In the genomic region with DNA sequence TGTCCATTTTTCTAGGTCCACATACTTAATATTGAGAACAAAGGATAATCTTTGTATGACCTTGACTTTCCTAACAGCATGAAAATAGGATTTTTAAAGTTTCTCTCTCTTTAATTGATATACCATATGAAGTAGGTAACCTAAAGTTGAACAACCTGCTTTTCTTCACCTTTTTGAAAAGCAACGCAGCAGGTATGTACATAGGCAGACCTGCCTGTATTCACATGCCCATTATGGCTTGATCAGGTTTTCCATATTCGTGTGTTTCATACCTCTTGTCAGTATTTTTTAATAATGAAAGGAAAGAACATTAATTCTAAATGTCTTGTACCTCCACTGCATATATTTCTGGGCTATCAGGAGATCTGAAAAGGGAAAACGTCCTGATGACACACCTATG, we compare ENCODE assay signal across 2 cellular contexts.
TF ChIP-seq lines count a peak whose summit lies in the region.

No MANE protein-coding gene starts in this region.

TF ChIP-seq in SK-N-SH, 30 proteins besides CTCF, POLR2A, EP300 and RAD21:
- TF ChIP-seq POLR2AphosphoS5 (IDR thresholded peaks at IDR 0.05; ENCODE audit: low read depth, low read length), result no peak

TF ChIP-seq in SK-N-SH treated with all-trans-retinoic acid at 6 μM for 48 hours, 23 proteins besides CTCF, POLR2A, EP300 and RAD21:
- TF ChIP-seq TCF4 (CRISPR knock-in tag; IDR thresholded peaks at IDR 0.05; ENCODE audit: borderline replicate concordance) (no peak), GLIS3 (CRISPR knock-in tag; IDR thresholded peaks at IDR 0.05) (no peak), ZNF565 (CRISPR knock-in tag; conservative IDR thresholded peaks at IDR 0.05; ENCODE audit: low read depth) (no peak), ARNTL (CRISPR knock-in tag; IDR thresholded peaks at IDR 0.05; ENCODE audit: borderline replicate concordance, low read depth) (no peak)
- TF ChIP-seq, protein P1, sequence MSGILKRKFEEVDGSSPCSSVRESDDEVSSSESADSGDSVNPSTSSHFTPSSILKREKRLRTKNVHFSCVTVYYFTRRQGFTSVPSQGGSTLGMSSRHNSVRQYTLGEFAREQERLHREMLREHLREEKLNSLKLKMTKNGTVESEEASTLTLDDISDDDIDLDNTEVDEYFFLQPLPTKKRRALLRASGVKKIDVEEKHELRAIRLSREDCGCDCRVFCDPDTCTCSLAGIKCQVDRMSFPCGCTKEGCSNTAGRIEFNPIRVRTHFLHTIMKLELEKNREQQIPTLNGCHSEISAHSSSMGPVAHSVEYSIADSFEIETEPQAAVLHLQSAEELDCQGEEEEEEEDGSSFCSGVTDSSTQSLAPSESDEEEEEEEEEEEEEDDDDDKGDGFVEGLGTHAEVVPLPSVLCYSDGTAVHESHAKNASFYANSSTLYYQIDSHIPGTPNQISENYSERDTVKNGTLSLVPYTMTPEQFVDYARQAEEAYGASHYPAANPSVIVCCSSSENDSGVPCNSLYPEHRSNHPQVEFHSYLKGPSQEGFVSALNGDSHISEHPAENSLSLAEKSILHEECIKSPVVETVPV (CRISPR knock-in tag; IDR thresholded peaks at IDR 0.05), result no peak
- TF ChIP-seq, protein P2, sequence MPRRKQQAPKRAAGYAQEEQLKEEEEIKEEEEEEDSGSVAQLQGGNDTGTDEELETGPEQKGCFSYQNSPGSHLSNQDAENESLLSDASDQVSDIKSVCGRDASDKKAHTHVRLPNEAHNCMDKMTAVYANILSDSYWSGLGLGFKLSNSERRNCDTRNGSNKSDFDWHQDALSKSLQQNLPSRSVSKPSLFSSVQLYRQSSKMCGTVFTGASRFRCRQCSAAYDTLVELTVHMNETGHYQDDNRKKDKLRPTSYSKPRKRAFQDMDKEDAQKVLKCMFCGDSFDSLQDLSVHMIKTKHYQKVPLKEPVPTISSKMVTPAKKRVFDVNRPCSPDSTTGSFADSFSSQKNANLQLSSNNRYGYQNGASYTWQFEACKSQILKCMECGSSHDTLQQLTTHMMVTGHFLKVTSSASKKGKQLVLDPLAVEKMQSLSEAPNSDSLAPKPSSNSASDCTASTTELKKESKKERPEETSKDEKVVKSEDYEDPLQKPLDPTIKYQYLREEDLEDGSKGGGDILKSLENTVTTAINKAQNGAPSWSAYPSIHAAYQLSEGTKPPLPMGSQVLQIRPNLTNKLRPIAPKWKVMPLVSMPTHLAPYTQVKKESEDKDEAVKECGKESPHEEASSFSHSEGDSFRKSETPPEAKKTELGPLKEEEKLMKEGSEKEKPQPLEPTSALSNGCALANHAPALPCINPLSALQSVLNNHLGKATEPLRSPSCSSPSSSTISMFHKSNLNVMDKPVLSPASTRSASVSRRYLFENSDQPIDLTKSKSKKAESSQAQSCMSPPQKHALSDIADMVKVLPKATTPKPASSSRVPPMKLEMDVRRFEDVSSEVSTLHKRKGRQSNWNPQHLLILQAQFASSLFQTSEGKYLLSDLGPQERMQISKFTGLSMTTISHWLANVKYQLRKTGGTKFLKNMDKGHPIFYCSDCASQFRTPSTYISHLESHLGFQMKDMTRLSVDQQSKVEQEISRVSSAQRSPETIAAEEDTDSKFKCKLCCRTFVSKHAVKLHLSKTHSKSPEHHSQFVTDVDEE (CRISPR knock-in tag; IDR thresholded peaks at IDR 0.05), result no peak
